In the genomic region with DNA sequence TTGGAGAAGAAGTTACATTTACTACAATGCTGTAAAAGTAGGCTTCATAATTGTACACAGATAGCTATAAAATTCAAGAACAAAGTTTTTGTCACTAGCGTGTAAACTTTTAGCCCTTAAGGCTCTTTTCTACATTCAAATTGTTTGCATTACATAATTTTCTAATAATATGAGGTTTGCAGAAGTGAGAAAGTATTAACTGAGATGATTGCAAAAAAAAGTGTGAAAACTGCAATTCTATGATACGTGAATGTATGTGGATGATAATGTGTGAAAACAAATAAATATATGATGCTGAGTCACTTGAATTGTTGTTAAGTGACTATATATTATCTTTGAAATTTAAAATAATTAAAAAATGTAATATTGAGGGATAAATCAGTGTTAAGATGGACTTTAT, we compare ENCODE assay signal across 25 cellular contexts.
"Had no signal": no experiment of that assay in that cellular context is flagged by ENCODE, and none has a peak within 500 bp of the region (broad histone marks: within the 10 kb centered on the region; RNA-seq: fewer than 3 reads in every experiment).

No MANE protein-coding gene starts in this region.

- ATAC-seq: psoas muscle; right cardiac atrium; right lobe of liver; stimulated activated effector memory CD8-positive, alpha-beta T cell treated with anti-CD3 and anti-CD28 coated beads, Interleukin-12 subunit alpha, Interleukin-12 subunit beta, amount 100 ng/mL, for 72 hours; stimulated activated naive B cell treated with anti-CD40 and anti-IgM and Interleukin-4, amounts not matched to agents 10 μg/mL and 1 μg/mL and 100 μg/mL, for 72 hours had no signal

- H3K4me1 ChIP-seq: neural progenitor cell, parathyroid adenoma, psoas muscle, right lobe of liver, sigmoid colon, stomach, thyroid gland, upper lobe of left lung, vagina had no signal

- H3K4me2 ChIP-seq: neural progenitor cell had no signal

- FAIRE-seq: urothelium cell line had no signal

- H3K36me3 ChIP-seq: neural progenitor cell, ovary, right lobe of liver, sigmoid colon, stomach, thoracic aorta, thyroid gland, tibial nerve, upper lobe of left lung, vagina had no signal

- H2AFZ ChIP-seq: neural progenitor cell, parathyroid adenoma had no signal

- H3K9ac ChIP-seq: neural progenitor cell, parathyroid adenoma had no signal

- H3K27ac ChIP-seq: neural progenitor cell, ovary, parathyroid adenoma, psoas muscle, right lobe of liver, sigmoid colon, stomach, thoracic aorta, thyroid gland, tibial nerve, upper lobe of left lung, vagina had no signal

- DNase-seq: occipital lobe; ovary; posterior cingulate gyrus; psoas muscle; right cardiac atrium; right lobe of liver; sigmoid colon; small intestine; stimulated activated CD4-positive, alpha-beta T cell treated with anti-CD3 and anti-CD28 coated beads, Interleukin-15, amount 100 ng/mL, for 24 hours; stimulated activated CD4-positive, alpha-beta T cell treated with anti-CD3 and anti-CD28 coated beads, Interleukin-2, amount 100 ng/mL, for 24 hours; stimulated activated CD4-positive, alpha-beta T cell treated with anti-CD3 and anti-CD28 coated beads, Interleukin-2, amount 100 ng/mL, for 48 hours; stimulated activated CD4-positive, alpha-beta T cell treated with anti-CD3 and anti-CD28 coated beads, Interleukin-4, amount 100 ng/mL, for 24 hours; stimulated activated naive B cell treated with anti-CD40 and anti-IgM and Interleukin-4, amounts not matched to agents 10 μg/mL and 1 μg/mL and 100 μg/mL, for 72 hours; stimulated activated naive CD4-positive, alpha-beta T cell treated with Interleukin-2 at 50 U/mL for 16 hours; stomach; thyroid gland; trophoblast cell; upper lobe of left lung had no signal

- H3K79me2 ChIP-seq: parathyroid adenoma had no signal

- H3K9me3 ChIP-seq: ovary, psoas muscle, right lobe of liver, sigmoid colon, stomach, thoracic aorta, thyroid gland, tibial nerve, upper lobe of left lung, vagina had no signal

- H3K27me3 ChIP-seq: neural progenitor cell, ovary, right lobe of liver, sigmoid colon, stomach, thyroid gland, tibial nerve, upper lobe of left lung, vagina had no signal

- H3K4me3 ChIP-seq: neural progenitor cell, ovary, psoas muscle, right lobe of liver, sigmoid colon, stomach, thoracic aorta, thyroid gland, tibial nerve, upper lobe of left lung, vagina had no signal
